Comparison of ENCODE assay signal across 13 cellular contexts in genomic region chr19:11198769-11199469, GRCh38. TPM values are rescaled to one million over a fixed set of nuclear protein-coding genes. Genes with fewer than 3 reads are reported as not detected.
A peak's percentile ranks its signal among the peaks of the same experiment; 100 is the strongest.
DNase-seq lines count a peak whose midpoint lies in the region; ATAC-seq and TF ChIP-seq lines count a peak whose summit lies in the region.
"Had no signal": no experiment of that assay in that cellular context is flagged by ENCODE, and none has a peak within 500 bp of the region (broad histone marks: within the 10 kb centered on the region; RNA-seq: fewer than 3 reads in every experiment).

No MANE protein-coding gene starts in this region.

- H3K9me3 Mint-ChIP-seq in endodermal cell (no peaks in the 10 kb centered on the region), natural killer cell (no peaks in the 10 kb centered on the region)

- H3K4me3 Mint-ChIP-seq in endodermal cell (peak overlapping the region; percentile 75), natural killer cell (peak overlapping the region; percentile 88)

- H3K4me1 Mint-ChIP-seq in endodermal cell: peaks cover 7% of the 10 kb centered on the region
- peaks cover 0 to 25% of the 10 kb centered on the region in 2 donors for H3K4me1 Mint-ChIP-seq in natural killer cell

- no peak for ATAC-seq in natural killer cell

- no peaks in the 10 kb centered on the region for H3K27me3 Mint-ChIP-seq in endodermal cell (ENCODE audit: insufficient read depth)
- peaks cover 0 to 8% of the 10 kb centered on the region in 2 donors for H3K27me3 Mint-ChIP-seq in natural killer cell (ENCODE audit: low read depth in 2 of 2)

- H3K27me3 ChIP-seq in cardiac muscle cell: no peaks in the 10 kb centered on the region
- H3K27me3 ChIP-seq in endodermal cell (ENCODE audit: control insufficient read depth, insufficient read depth, low read length, poor library complexity, severe bottlenecking): no peaks in the 10 kb centered on the region
- no peaks in the 10 kb centered on the region for H3K27me3 ChIP-seq in vagina
- no peaks in the 10 kb centered on the region for H3K27me3 ChIP-seq in BE2C
- H3K27me3 ChIP-seq: SJSA1 had no signal

- intact Hi-C loops in cardiac septum (cut with DNase I) (no loop called here), natural killer cell (cut with micrococcal nuclease) (no loop called here), vagina (cut with DNase I) (no loop called here)

- 89 to 97% methylated on average over 7 to 9 of the region's 9 CpGs for WGBS in endodermal cell (ENCODE audit: insufficient coverage in 1 of 2, insufficient read length in 1 of 2), 2 experiments

- H3K27ac Mint-ChIP-seq in endodermal cell: peak overlapping the region; percentile 84
- H3K27ac Mint-ChIP-seq in natural killer cell: no peak overlapping the region

- no peak overlapping the region for H3K9ac ChIP-seq in endodermal cell (ENCODE audit: extremely low read depth, low read length, poor library complexity, severe bottlenecking)

- H3K4me1 ChIP-seq in cardiac muscle cell (ENCODE audit: low read depth) (peaks cover 13% of the 10 kb centered on the region), endodermal cell (ENCODE audit: control insufficient read depth, insufficient read depth, low read length) (no peaks in the 10 kb centered on the region), vagina (peaks cover 56% of the 10 kb centered on the region), BE2C (peaks cover 7% of the 10 kb centered on the region)

- TF ChIP-seq POLR2A in vagina (IDR thresholded peaks at IDR 0.05): no peak

- H3K27ac ChIP-seq in cardiac muscle cell: peak overlapping the region; percentile 21
- no peak overlapping the region for H3K27ac ChIP-seq in endodermal cell (ENCODE audit: low read depth, low read length)
- peak overlapping the region; percentile 91 for H3K27ac ChIP-seq in vagina

- H3K36me3 Mint-ChIP-seq in endodermal cell (ENCODE audit: low read depth) (peaks cover 7% of the 10 kb centered on the region), natural killer cell (no peaks in the 10 kb centered on the region)

- H3K9me3 ChIP-seq in cardiac muscle cell (ENCODE audit: low read depth) (no peaks in the 10 kb centered on the region), endodermal cell (ENCODE audit: control insufficient read depth, low read length) (no peaks in the 10 kb centered on the region), vagina (no peaks in the 10 kb centered on the region), BE2C (no peaks in the 10 kb centered on the region)
- H3K9me3 ChIP-seq: SJSA1 had no signal

- TF ChIP-seq CTCF in cardiac muscle cell (IDR thresholded peaks at IDR 0.05; ENCODE audit: low read depth, low read length): no peak
- TF ChIP-seq CTCF in endodermal cell (conservative IDR thresholded peaks at IDR 0.05): no peak
- TF ChIP-seq CTCF in natural killer cell (IDR thresholded peaks at IDR 0.05): no peak
- TF ChIP-seq CTCF in vagina (IDR thresholded peaks at IDR 0.05): no peak
- TF ChIP-seq CTCF in BE2C (IDR thresholded peaks at IDR 0.05; ENCODE audit: low read depth, low read length): no peak

- no peak overlapping the region for H3K4me3 ChIP-seq in cardiac muscle cell
- H3K4me3 ChIP-seq in endodermal cell (ENCODE audit: low read length): no peak overlapping the region
- H3K4me3 ChIP-seq in vagina: no peak overlapping the region
- no peak overlapping the region for H3K4me3 ChIP-seq in BE2C (ENCODE audit: low read depth, low read length)
- H3K4me3 ChIP-seq: SJSA1 had no signal

- DNase-seq in cardiac muscle cell (ENCODE audit: low read depth in 1 of 2, low spot score in 1 of 2) (no peak), cardiac septum (ENCODE audit: low spot score) (no peak), endodermal cell (peak; percentile 67), natural killer cell (no peak), vagina (ENCODE audit: extremely low spot score in 2 of 2) (no peak), BE2C (no peak), NCI-H69 (lab: John Stamatoyannopoulos, UW) (no peak), DMS153 treated with DMSO at 0.1 percent for 48 hours (lab: John Stamatoyannopoulos, UW; ENCODE audit: unreplicated experiment) (no peak)
- DNase-seq: NCI-H524 treated with DMSO at 0.1 percent for 48 hours had no signal

- H3K36me3 ChIP-seq in cardiac muscle cell (no peaks in the 10 kb centered on the region), endodermal cell (ENCODE audit: control insufficient read depth, insufficient read depth, low read length) (no peaks in the 10 kb centered on the region), vagina (peaks cover 0 to 3% of the 10 kb centered on the region in 2 donors), BE2C (no peaks in the 10 kb centered on the region; the same call in 1 of the 2 replicates)

RNA-seq across cellular contexts. Expression of gene KANK2, which starts 1.6 kb away (rescaled TPM):
- 73.0 and 106 TPM in 2 replicates for total RNA-seq in cardiac muscle cell
- polyA plus RNA-seq in cardiac muscle cell: 38.9 and 43.9 TPM in 2 replicates
- 499 TPM for total RNA-seq in cardiac septum
- total RNA-seq in endodermal cell: 10 to 100 TPM; 74.2 to 87.7 TPM
- polyA plus RNA-seq in endodermal cell (2013, experiment 1 of 2): 27.0 TPM
- polyA plus RNA-seq in endodermal cell (2013, experiment 2 of 2): 29.6 TPM
- 1 to 10 TPM in 1 of 3 donors, under 1 TPM in 2; 0.82 to 1.3 (median 0.85) TPM for total RNA-seq in natural killer cell
- 486 TPM for total RNA-seq in vagina
- 38.0 TPM for polyA plus RNA-seq in BE2C (2012; ENCODE audit: insufficient read depth, insufficient read length, low read depth)

RNA-seq across cellular contexts. Expression of gene ANGPTL8, which starts 40.5 kb away (rescaled TPM):
- total RNA-seq in cardiac muscle cell (1.5 TPM in 1 of 2 replicates, not detected in the other), cardiac septum (not detected), endodermal cell (not detected), natural killer cell (not detected), vagina (not detected)
- 0.71 and 1.7 TPM in 2 replicates for polyA plus RNA-seq in cardiac muscle cell
- polyA plus RNA-seq in endodermal cell (2013, experiment 1 of 2): not detected
- polyA plus RNA-seq in endodermal cell (2013, experiment 2 of 2): not detected
- polyA plus RNA-seq in BE2C (2012; ENCODE audit: insufficient read depth, insufficient read length, low read depth): not detected
- total RNA-seq: cerebellum, pulmonary artery endothelial cell, ureter had no signal

RNA-seq across cellular contexts. Expression of gene SPC24, which starts 43.3 kb away (rescaled TPM):
- total RNA-seq in cardiac muscle cell: 15.8 and 127 TPM in 2 replicates
- polyA plus RNA-seq in cardiac muscle cell: 7.1 and 25.8 TPM in 2 replicates
- 3.8 TPM for total RNA-seq in cardiac septum
- total RNA-seq in endodermal cell: 10 to 100 TPM; 35.4 to 50.0 TPM
- 29.9 TPM for polyA plus RNA-seq in endodermal cell (2013, experiment 1 of 2)
- 34.5 TPM for polyA plus RNA-seq in endodermal cell (2013, experiment 2 of 2)
- total RNA-seq in natural killer cell: 1 to 10 TPM; 1.7 to 6.1 (median 4.1) TPM
- total RNA-seq in vagina: 2.7 TPM
- polyA plus RNA-seq in BE2C (2012; ENCODE audit: insufficient read depth, insufficient read length, low read depth): 8.6 TPM

Comparison
In these comparisons a context has a peak if more than half of its experiments do, and no peak if none do; other contexts are left out.
1. RNA of gene KANK2, which starts 1.6 kb away (total RNA-seq): 499 TPM in cardiac septum (single experiment), 486 TPM in vagina (single experiment), 73.0 to 106 TPM in cardiac muscle cell and 74.2 to 87.7 TPM in endodermal cell; 0.82 to 1.3 TPM in natural killer cell; every median in the first group is over 10 times any median in the second.